Comparison of ENCODE assay signal across 22 cellular contexts in the genomic region with DNA sequence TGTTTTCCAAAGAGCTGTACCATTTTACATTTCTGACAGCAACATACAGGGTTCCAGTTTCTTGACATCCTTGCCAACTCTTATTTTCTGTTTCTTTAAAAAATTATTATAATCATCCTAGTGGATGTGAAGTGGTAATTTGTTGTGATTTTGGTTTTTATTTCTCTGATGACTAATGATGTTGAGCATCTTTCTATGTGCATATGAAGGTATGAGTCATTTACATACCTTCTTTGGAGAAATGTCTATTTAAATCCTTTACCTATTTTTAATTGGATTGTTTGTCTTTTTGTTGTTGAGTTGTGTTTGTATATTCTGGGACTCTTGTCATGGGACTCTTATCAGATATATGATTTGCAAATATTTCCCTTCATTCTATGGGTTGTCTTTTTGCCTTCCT. TPM values are rescaled to one million over a fixed set of nuclear protein-coding genes. Genes with fewer than 3 reads are reported as not detected.
"Had no signal": no experiment of that assay in that cellular context is flagged by ENCODE, and none has a peak within 500 bp of the region (broad histone marks: within the 10 kb centered on the region; RNA-seq: fewer than 3 reads in every experiment).

No MANE protein-coding gene starts in this region.

- H3K9ac ChIP-seq: parathyroid adenoma had no signal

- H3K27ac ChIP-seq: neutrophil, parathyroid adenoma, thyroid gland had no signal

- H3K4me1 Mint-ChIP-seq: mesothelial cell of epicardium had no signal

- FAIRE-seq: frontal cortex, kidney had no signal

- H2AFZ ChIP-seq: parathyroid adenoma had no signal

- H3K9me3 Mint-ChIP-seq: activated CD4-positive, alpha-beta memory T cell treated with anti-CD3 and anti-CD28 coated beads for 36 hours; activated naive CD8-positive, alpha-beta T cell treated with anti-CD3 and anti-CD28 coated beads for 36 hours; natural killer cell treated with Interleukin-12 subunit alpha and Interleukin-12 subunit beta and Interleukin-15 and Interleukin-18, amount 100 ng/mL, for 72 hours had no signal

- H3K9me3 ChIP-seq: neutrophil, thyroid gland had no signal

- DNase-seq: activated CD4-positive, alpha-beta memory T cell treated with anti-CD3 and anti-CD28 coated beads for 36 hours; activated CD4-positive, alpha-beta T cell treated with anti-CD3 and anti-CD28 coated beads for 36 hours; activated CD8-positive, alpha-beta memory T cell treated with anti-CD3 and anti-CD28 coated beads, Interleukin-2, amount 10 ng/mL, durations not matched to agents 7 days and 5 days; activated naive CD4-positive, alpha-beta T cell; activated naive CD8-positive, alpha-beta T cell treated with anti-CD3 and anti-CD28 coated beads for 36 hours; amniotic stem cell; dermis blood vessel endothelial cell; effector memory CD4-positive, alpha-beta T cell; hypothalamus; kidney; stimulated activated CD4-positive, alpha-beta T cell treated with anti-CD3 and anti-CD28 coated beads, Interleukin-12 subunit alpha, Interleukin-12 subunit beta, amount 100 ng/mL, for 4 hours; stimulated activated CD4-positive, alpha-beta T cell treated with anti-CD3 and anti-CD28 coated beads, Interleukin-1b, Interleukin-23, amount 100 ng/mL, for 48 hours; stimulated activated CD8-positive, alpha-beta memory T cell treated with anti-CD3 and anti-CD28 coated beads, Interleukin-4, amount 100 ng/mL, for 48 hours; stimulated activated naive CD4-positive, alpha-beta T cell; thyroid gland had no signal

- ATAC-seq: activated CD4-positive, alpha-beta T cell treated with anti-CD3 and anti-CD28 coated beads for 36 hours; activated CD8-positive, alpha-beta memory T cell treated with anti-CD3 and anti-CD28 coated beads, Interleukin-2, amount 10 ng/mL, durations not matched to agents 7 days and 5 days; left lobe of liver; natural killer cell treated with Interleukin-12 subunit alpha and Interleukin-12 subunit beta and Interleukin-15 and Interleukin-18, amount 100 ng/mL, for 72 hours had no signal

- H3K4me3 Mint-ChIP-seq: activated CD4-positive, alpha-beta memory T cell treated with anti-CD3 and anti-CD28 coated beads for 36 hours; activated CD4-positive, alpha-beta T cell treated with anti-CD3 and anti-CD28 coated beads for 36 hours; activated CD8-positive, alpha-beta memory T cell treated with anti-CD3 and anti-CD28 coated beads, Interleukin-2, amount 10 ng/mL, durations not matched to agents 7 days and 5 days; activated naive CD8-positive, alpha-beta T cell treated with anti-CD3 and anti-CD28 coated beads for 36 hours; mesothelial cell of epicardium; natural killer cell treated with Interleukin-12 subunit alpha and Interleukin-12 subunit beta and Interleukin-15 and Interleukin-18, amount 100 ng/mL, for 72 hours had no signal

- H3K27me3 ChIP-seq: neutrophil, thyroid gland had no signal

- H3K27me3 Mint-ChIP-seq: activated CD4-positive, alpha-beta memory T cell treated with anti-CD3 and anti-CD28 coated beads for 36 hours; activated CD4-positive, alpha-beta T cell treated with anti-CD3 and anti-CD28 coated beads for 36 hours; activated CD8-positive, alpha-beta memory T cell treated with anti-CD3 and anti-CD28 coated beads, Interleukin-2, amount 10 ng/mL, durations not matched to agents 7 days and 5 days; activated naive CD8-positive, alpha-beta T cell treated with anti-CD3 and anti-CD28 coated beads for 36 hours; natural killer cell treated with Interleukin-12 subunit alpha and Interleukin-12 subunit beta and Interleukin-15 and Interleukin-18, amount 100 ng/mL, for 72 hours had no signal

- H3K4me3 ChIP-seq: lung, thyroid gland had no signal

- H3K27ac Mint-ChIP-seq: activated CD4-positive, alpha-beta memory T cell treated with anti-CD3 and anti-CD28 coated beads for 36 hours; activated CD4-positive, alpha-beta T cell treated with anti-CD3 and anti-CD28 coated beads for 36 hours; activated CD8-positive, alpha-beta memory T cell treated with anti-CD3 and anti-CD28 coated beads, Interleukin-2, amount 10 ng/mL, durations not matched to agents 7 days and 5 days; activated naive CD8-positive, alpha-beta T cell treated with anti-CD3 and anti-CD28 coated beads for 36 hours; mesothelial cell of epicardium; natural killer cell treated with Interleukin-12 subunit alpha and Interleukin-12 subunit beta and Interleukin-15 and Interleukin-18, amount 100 ng/mL, for 72 hours had no signal

- H3K4me1 ChIP-seq: parathyroid adenoma, thyroid gland had no signal

RNA-seq across cellular contexts. Expression of a gene that starts 43.8 kb away (rescaled TPM):
- total RNA-seq: activated naive CD8-positive, alpha-beta T cell treated with anti-CD3 and anti-CD28 coated beads for 36 hours had no signal
